17 cellular contexts compared by ENCODE assay signal in the genomic region with DNA sequence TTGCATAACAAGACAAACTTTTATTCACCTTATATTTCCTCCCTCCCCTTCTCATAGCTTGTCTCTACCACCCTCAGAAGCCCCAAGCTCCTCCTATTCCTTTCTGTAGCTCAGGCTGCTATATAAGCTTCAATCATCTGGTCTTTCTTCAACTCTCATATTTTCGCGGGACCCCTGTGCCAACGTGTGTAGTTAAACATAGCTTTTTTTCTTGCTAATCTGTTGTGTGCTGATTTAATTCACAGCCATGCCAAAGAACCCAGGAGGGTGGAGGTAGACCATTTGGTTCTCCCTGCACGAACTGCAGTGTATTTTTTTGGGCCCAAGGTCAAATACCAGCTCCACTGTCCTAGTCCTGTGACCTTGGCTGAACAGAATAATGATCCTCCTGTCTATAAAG. TPM values are rescaled to one million over a fixed set of nuclear protein-coding genes. Genes with fewer than 3 reads are reported as not detected.
DNase-seq lines count a peak whose midpoint lies in the region; ATAC-seq and TF ChIP-seq lines count a peak whose summit lies in the region.
"Had no signal": no experiment of that assay in that cellular context is flagged by ENCODE, and none has a peak within 500 bp of the region (broad histone marks: within the 10 kb centered on the region; RNA-seq: fewer than 3 reads in every experiment).

No MANE protein-coding gene starts in this region.

- no peaks in the 10 kb centered on the region for H3K36me3 Mint-ChIP-seq in CD4-positive, CD25-positive, alpha-beta regulatory T cell
- no peaks in the 10 kb centered on the region for H3K36me3 Mint-ChIP-seq in T-cell

- H3K27me3 Mint-ChIP-seq in CD4-positive, CD25-positive, alpha-beta regulatory T cell: no peaks in the 10 kb centered on the region
- H3K27me3 Mint-ChIP-seq in T-cell: no peaks in the 10 kb centered on the region

- ATAC-seq in CD4-positive, CD25-positive, alpha-beta regulatory T cell (ENCODE audit: low read depth in 2 of 2): no peak
- ATAC-seq in T-cell (replicated peaks in 1 of 4): no peak

- DNase-seq in CD4-positive, CD25-positive, alpha-beta regulatory T cell: no peak
- DNase-seq in T-cell (no peak), A673 (ENCODE audit: low spot score) (no peak), NCI-H345 (lab: John Stamatoyannopoulos, UW) (no peak), GM19238 (ENCODE audit: insufficient read length, low spot score) (no peak)
- DNase-seq in effector memory CD4-positive, alpha-beta T cell: no peak
- DNase-seq: amygdala, C1 segment of cervical spinal cord, DMS79, left lung, NCI-H526, ovary, SK-N-SH had no signal

- peak overlapping the region; percentile 54 for H3K4me2 ChIP-seq in DOHH2 (ENCODE audit: low read length)
- H3K4me2 ChIP-seq: SK-N-SH had no signal

- peak overlapping the region; percentile 62 for H3K27ac ChIP-seq in CD4-positive, CD25-positive, alpha-beta regulatory T cell (ENCODE audit: insufficient read depth, low read length, poor library complexity, severe bottlenecking)
- H3K27ac ChIP-seq in DOHH2 (ENCODE audit: low read depth, low read length) (peak overlapping the region; percentile 27), A673 (ENCODE audit: low read depth, low read length, poor library complexity, severe bottlenecking) (no peak overlapping the region)
- H3K27ac ChIP-seq in effector memory CD4-positive, alpha-beta T cell (ENCODE audit: insufficient read depth, low read length, poor library complexity, severe bottlenecking): peak overlapping the region; percentile 37
- H3K27ac ChIP-seq: left lung, ovary, tibial nerve had no signal

- H3K36me3 ChIP-seq in CD4-positive, CD25-positive, alpha-beta regulatory T cell (ENCODE audit: control insufficient read depth, insufficient read depth, low read length): no peaks in the 10 kb centered on the region
- no peaks in the 10 kb centered on the region for H3K36me3 ChIP-seq in DOHH2 (ENCODE audit: control insufficient read depth, low read length)
- no peaks in the 10 kb centered on the region for H3K36me3 ChIP-seq in effector memory CD4-positive, alpha-beta T cell (ENCODE audit: control insufficient read depth, insufficient read depth, low read length)
- no peaks in the 10 kb centered on the region for H3K36me3 ChIP-seq in A673 (ENCODE audit: insufficient read depth, low read length, poor library complexity, severe bottlenecking)
- H3K36me3 ChIP-seq: left lung, ovary had no signal

- CTCF ChIA-PET in T-cell (lab: Charles Lee): interaction anchor here (0.5 to 3.8 kb wide), 11 partner anchors 9 to 415 kb away, joined by 3 to 41 read pairs (median 4); no protein-coding TSS in a partner anchor
- CTCF ChIA-PET in A673 (lab: Charles Lee): no interaction called here

- intact Hi-C loops in A673 (cut with micrococcal nuclease; ENCODE audit: unreplicated experiment): no loop called here

- H3K27ac Mint-ChIP-seq in CD4-positive, CD25-positive, alpha-beta regulatory T cell: peak overlapping the region; percentile 87 to 89 (median 89)
- H3K27ac Mint-ChIP-seq in T-cell: peak overlapping the region; percentile 83 to 85

- H3K9me2 ChIP-seq in DOHH2 (replicated peaks; ENCODE audit: control insufficient read depth, low read length): no peaks in the 10 kb centered on the region
- H3K9me2 ChIP-seq: SK-N-SH had no signal

- BruUV-seq in A673 (replicated peaks; lab: Mats Ljungman, UMichigan): no TSS peak

- H3K9me3 ChIP-seq in CD4-positive, CD25-positive, alpha-beta regulatory T cell (ENCODE audit: control insufficient read depth in 2 of 2, low read length in 2 of 2): no peaks in the 10 kb centered on the region
- H3K9me3 ChIP-seq in DOHH2 (ENCODE audit: control insufficient read depth, insufficient read depth, low read length): no peaks in the 10 kb centered on the region; the same call in 1 of the 2 replicates
- H3K9me3 ChIP-seq in effector memory CD4-positive, alpha-beta T cell (ENCODE audit: control insufficient read depth, low read length): no peaks in the 10 kb centered on the region
- no peaks in the 10 kb centered on the region for H3K9me3 ChIP-seq in A673 (ENCODE audit: low read depth, low read length, poor library complexity, severe bottlenecking)
- H3K9me3 ChIP-seq: left lung, ovary, SK-N-SH, tibial nerve had no signal

- H3K27me3 ChIP-seq in CD4-positive, CD25-positive, alpha-beta regulatory T cell (ENCODE audit: control insufficient read depth, insufficient read depth, low read length): no peaks in the 10 kb centered on the region
- H3K27me3 ChIP-seq in DOHH2 (ENCODE audit: control insufficient read depth, low read length) (no peaks in the 10 kb centered on the region), A673 (replicated peaks; ENCODE audit: insufficient read depth, low read depth, low read length, poor library complexity) (no peaks in the 10 kb centered on the region)
- H3K27me3 ChIP-seq in effector memory CD4-positive, alpha-beta T cell (replicated peaks; ENCODE audit: control insufficient read depth, insufficient read depth, low read length, poor library complexity, severe bottlenecking): no peaks in the 10 kb centered on the region
- H3K27me3 ChIP-seq: left lung, ovary, tibial nerve had no signal

- H3K4me1 ChIP-seq in CD4-positive, CD25-positive, alpha-beta regulatory T cell (ENCODE audit: control insufficient read depth, insufficient read depth, low read length, poor library complexity, severe bottlenecking): peaks cover 42% of the 10 kb centered on the region
- H3K4me1 ChIP-seq in DOHH2 (ENCODE audit: control insufficient read depth, low read length) (peaks cover 38% of the 10 kb centered on the region), A673 (ENCODE audit: insufficient read depth, low read length, poor library complexity, severe bottlenecking) (no peaks in the 10 kb centered on the region)
- H3K4me1 ChIP-seq in effector memory CD4-positive, alpha-beta T cell (ENCODE audit: control insufficient read depth, insufficient read depth, low read length, poor library complexity, severe bottlenecking): peaks cover 24% of the 10 kb centered on the region
- H3K4me1 ChIP-seq: tibial nerve had no signal

- H3K4me3 Mint-ChIP-seq in CD4-positive, CD25-positive, alpha-beta regulatory T cell: peak overlapping the region; percentile 16 to 70 (median 58)
- peak overlapping the region; percentile 55 to 75 (median 63) for H3K4me3 Mint-ChIP-seq in T-cell

- TF ChIP-seq CTCF in DOHH2 (IDR thresholded peaks at IDR 0.05; ENCODE audit: low read depth, low read length, poor library complexity, severe bottlenecking) (no peak), A673 (conservative IDR thresholded peaks at IDR 0.05; ENCODE audit: low read depth, low read length) (no peak)

- POLR2A ChIA-PET in T-cell (lab: Charles Lee) (interaction anchor here (0.6 to 1.5 kb wide), 2 partner anchors 10 to 25 kb away, joined by 4 to 10 read pairs; no protein-coding TSS in a partner anchor), A673 (lab: Charles Lee; ENCODE audit: low non-redundant PET) (no interaction called here)

- H3K4me3 ChIP-seq in CD4-positive, CD25-positive, alpha-beta regulatory T cell (ENCODE audit: low read depth, low read length): peak overlapping the region; percentile 74
- H3K4me3 ChIP-seq in DOHH2 (ENCODE audit: low read length) (peak overlapping the region; percentile 39; the same call in 1 of the 2 replicates), A673 (ENCODE audit: low read depth, low read length, poor library complexity, severe bottlenecking) (no peak overlapping the region)
- H3K4me3 ChIP-seq in effector memory CD4-positive, alpha-beta T cell (ENCODE audit: insufficient read depth, low read depth, low read length, poor library complexity, severe bottlenecking): no peak overlapping the region
- H3K4me3 ChIP-seq: left lung, ovary, skin epidermis, tibial nerve had no signal

- H3K4me1 Mint-ChIP-seq in CD4-positive, CD25-positive, alpha-beta regulatory T cell: peaks cover 21 to 48% (median 42%) of the 10 kb centered on the region in 4 donors
- peaks cover 43 to 61% (median 52%) of the 10 kb centered on the region in 3 donors for H3K4me1 Mint-ChIP-seq in T-cell

- no peaks in the 10 kb centered on the region for H3K79me2 ChIP-seq in DOHH2 (ENCODE audit: control insufficient read depth, low read length)

- no peaks in the 10 kb centered on the region for H4K20me1 ChIP-seq in DOHH2 (ENCODE audit: control insufficient read depth, insufficient read depth, low read depth, low read length)

- peaks cover 0 to 2% (median 0%) of the 10 kb centered on the region in 7 donors for H3K9me3 Mint-ChIP-seq in CD4-positive, CD25-positive, alpha-beta regulatory T cell
- H3K9me3 Mint-ChIP-seq in T-cell: no peaks in the 10 kb centered on the region

- no peaks in the 10 kb centered on the region for H3F3A ChIP-seq in DOHH2 (ENCODE audit: control insufficient read depth, insufficient read depth)

RNA-seq across cellular contexts. Expression of gene CD38, which starts 21.0 kb away (rescaled TPM):
- 6.4 TPM for total RNA-seq in CD4-positive, CD25-positive, alpha-beta regulatory T cell
- polyA plus RNA-seq in CD4-positive, CD25-positive, alpha-beta regulatory T cell: 10 to 100 TPM in 2 of 4 donors, 1 to 10 TPM in 2; 4.8 to 14.5 (median 9.3) TPM
- 10 to 100 TPM in 1 of 5 donors, 1 to 10 TPM in 4; 4.3 to 22.8 (median 5.0) TPM for total RNA-seq in T-cell
- not detected in 2 replicates for total RNA-seq in A673 (2021)
- total RNA-seq: chondrocyte had no signal

RNA-seq across cellular contexts. Expression of gene BST1, which starts 54.2 kb away (rescaled TPM):
- total RNA-seq in CD4-positive, CD25-positive, alpha-beta regulatory T cell: 0.27 TPM
- 1 to 10 TPM in 2 of 4 donors, under 1 TPM in 1, not detected in 1; 0.40 to 6.5 (median 2.5) TPM for polyA plus RNA-seq in CD4-positive, CD25-positive, alpha-beta regulatory T cell
- total RNA-seq in T-cell: under 1 TPM in 4 of 5 donors, not detected in 1; 0.28 to 0.55 (median 0.46) TPM
- 2.1 and 2.4 TPM in 2 replicates for total RNA-seq in A673 (2021)

Comparison
In these comparisons a context has a peak if more than half of its experiments do, and no peak if none do; other contexts are left out.
1. H3K4me3 ChIP-seq: peak in CD4-positive, CD25-positive, alpha-beta regulatory T cell (single experiment) and DOHH2 (single experiment); none in effector memory CD4-positive, alpha-beta T cell (single experiment) and A673 (single experiment).